In the genomic region with DNA sequence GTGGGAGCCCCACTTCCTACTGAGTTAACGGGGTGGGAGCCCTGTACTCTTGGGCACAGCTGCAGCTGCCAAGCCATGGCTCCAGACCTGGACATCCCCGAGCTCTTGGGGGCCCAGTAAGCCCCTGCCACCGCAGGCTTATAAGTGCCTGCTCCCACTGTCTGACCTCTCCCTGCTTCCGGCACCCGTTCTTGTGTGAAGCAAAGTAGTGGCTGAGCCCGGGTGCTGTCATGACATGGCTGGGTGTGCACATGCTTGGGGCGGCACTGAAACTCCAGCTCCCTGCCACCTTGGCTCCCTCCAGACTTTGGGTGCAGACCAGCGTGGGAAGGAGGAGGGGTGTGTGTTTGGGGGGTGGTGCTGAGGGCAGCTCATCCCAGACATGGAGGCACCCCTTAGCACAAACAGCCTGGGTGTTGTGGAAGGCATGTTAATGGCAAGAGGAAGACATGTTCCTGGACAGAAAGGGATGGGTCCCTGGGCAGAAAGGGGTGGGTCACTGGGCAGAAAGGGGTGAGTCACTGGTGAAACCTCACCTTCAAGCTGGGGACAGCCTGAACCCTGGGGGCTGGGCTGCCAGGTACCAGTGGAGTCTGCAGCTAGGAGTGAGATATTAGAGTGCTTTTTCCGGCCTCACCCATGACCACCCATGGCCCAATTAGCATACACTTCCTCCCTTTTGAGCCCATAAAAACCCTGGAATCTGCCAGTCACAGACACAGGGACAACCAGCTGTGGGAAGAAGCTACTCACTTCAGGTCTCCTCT, we compare ENCODE assay signal across 1 cellular context.
TF ChIP-seq lines count a peak whose summit lies in the region.

No MANE protein-coding gene starts in this region.

TF ChIP-seq in GM23338, 12 proteins besides CTCF, POLR2A, EP300 and RAD21 (continued from another document):
- TF ChIP-seq, protein P1, sequence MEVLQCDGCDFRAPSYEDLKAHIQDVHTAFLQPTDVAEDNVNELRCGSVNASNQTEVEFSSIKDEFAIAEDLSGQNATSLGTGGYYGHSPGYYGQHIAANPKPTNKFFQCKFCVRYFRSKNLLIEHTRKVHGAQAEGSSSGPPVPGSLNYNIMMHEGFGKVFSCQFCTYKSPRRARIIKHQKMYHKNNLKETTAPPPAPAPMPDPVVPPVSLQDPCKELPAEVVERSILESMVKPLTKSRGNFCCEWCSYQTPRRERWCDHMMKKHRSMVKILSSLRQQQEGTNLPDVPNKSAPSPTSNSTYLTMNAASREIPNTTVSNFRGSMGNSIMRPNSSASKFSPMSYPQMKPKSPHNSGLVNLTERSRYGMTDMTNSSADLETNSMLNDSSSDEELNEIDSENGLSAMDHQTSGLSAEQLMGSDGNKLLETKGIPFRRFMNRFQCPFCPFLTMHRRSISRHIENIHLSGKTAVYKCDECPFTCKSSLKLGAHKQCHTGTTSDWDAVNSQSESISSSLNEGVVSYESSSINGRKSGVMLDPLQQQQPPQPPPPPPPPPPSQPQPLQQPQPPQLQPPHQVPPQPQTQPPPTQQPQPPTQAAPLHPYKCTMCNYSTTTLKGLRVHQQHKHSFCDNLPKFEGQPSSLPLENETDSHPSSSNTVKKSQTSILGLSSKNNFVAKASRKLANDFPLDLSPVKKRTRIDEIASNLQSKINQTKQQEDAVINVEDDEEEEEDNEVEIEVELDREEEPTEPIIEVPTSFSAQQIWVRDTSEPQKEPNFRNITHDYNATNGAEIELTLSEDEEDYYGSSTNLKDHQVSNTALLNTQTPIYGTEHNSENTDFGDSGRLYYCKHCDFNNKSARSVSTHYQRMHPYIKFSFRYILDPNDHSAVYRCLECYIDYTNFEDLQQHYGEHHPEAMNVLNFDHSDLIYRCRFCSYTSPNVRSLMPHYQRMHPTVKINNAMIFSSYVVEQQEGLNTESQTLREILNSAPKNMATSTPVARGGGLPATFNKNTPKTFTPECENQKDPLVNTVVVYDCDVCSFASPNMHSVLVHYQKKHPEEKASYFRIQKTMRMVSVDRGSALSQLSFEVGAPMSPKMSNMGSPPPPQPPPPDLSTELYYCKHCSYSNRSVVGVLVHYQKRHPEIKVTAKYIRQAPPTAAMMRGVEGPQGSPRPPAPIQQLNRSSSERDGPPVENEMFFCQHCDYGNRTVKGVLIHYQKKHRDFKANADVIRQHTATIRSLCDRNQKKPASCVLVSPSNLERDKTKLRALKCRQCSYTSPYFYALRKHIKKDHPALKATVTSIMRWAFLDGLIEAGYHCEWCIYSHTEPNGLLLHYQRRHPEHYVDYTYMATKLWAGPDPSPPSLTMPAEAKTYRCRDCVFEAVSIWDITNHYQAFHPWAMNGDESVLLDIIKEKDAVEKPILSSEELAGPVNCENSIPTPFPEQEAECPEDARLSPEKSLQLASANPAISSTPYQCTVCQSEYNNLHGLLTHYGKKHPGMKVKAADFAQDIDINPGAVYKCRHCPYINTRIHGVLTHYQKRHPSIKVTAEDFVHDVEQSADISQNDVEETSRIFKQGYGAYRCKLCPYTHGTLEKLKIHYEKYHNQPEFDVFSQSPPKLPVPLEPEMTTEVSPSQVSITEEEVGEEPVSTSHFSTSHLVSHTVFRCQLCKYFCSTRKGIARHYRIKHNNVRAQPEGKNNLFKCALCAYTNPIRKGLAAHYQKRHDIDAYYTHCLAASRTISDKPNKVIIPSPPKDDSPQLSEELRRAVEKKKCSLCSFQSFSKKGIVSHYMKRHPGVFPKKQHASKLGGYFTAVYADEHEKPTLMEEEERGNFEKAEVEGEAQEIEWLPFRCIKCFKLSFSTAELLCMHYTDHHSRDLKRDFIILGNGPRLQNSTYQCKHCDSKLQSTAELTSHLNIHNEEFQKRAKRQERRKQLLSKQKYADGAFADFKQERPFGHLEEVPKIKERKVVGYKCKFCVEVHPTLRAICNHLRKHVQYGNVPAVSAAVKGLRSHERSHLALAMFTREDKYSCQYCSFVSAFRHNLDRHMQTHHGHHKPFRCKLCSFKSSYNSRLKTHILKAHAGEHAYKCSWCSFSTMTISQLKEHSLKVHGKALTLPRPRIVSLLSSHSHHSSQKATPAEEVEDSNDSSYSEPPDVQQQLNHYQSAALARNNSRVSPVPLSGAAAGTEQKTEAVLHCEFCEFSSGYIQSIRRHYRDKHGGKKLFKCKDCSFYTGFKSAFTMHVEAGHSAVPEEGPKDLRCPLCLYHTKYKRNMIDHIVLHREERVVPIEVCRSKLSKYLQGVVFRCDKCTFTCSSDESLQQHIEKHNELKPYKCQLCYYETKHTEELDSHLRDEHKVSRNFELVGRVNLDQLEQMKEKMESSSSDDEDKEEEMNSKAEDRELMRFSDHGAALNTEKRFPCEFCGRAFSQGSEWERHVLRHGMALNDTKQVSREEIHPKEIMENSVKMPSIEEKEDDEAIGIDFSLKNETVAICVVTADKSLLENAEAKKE (CRISPR knock-in tag; IDR thresholded peaks at IDR 0.05) = no peak
